16 cellular contexts compared by ENCODE assay signal in genomic region chr11:85406316-85406715, GRCh38.
DNase-seq lines count a peak whose midpoint lies in the region; ATAC-seq and TF ChIP-seq lines count a peak whose summit lies in the region.
"Had no signal": no experiment of that assay in that cellular context is flagged by ENCODE, and none has a peak within 500 bp of the region (broad histone marks: within the 10 kb centered on the region; RNA-seq: fewer than 3 reads in every experiment).

No MANE protein-coding gene starts in this region.

- H3K36me3 ChIP-seq in SJCRH30, result no peaks in the 10 kb centered on the region

- peak overlapping the region; percentile 67 for H3K27ac ChIP-seq in SJCRH30

- H3K27ac Mint-ChIP-seq in progenitor cell of endocrine pancreas, result peak overlapping the region; percentile 83
- peak overlapping the region; percentile 5 for H3K27ac Mint-ChIP-seq in stimulated activated memory B cell treated with anti-CD40 and anti-IgM and Interleukin-4, amounts not matched to agents 10 μg/mL and 1 μg/mL and 100 μg/mL, for 72 hours
- no peak overlapping the region for H3K27ac Mint-ChIP-seq in activated CD4-positive, alpha-beta memory T cell treated with anti-CD3 and anti-CD28 coated beads for 36 hours
- H3K27ac Mint-ChIP-seq: CD4-positive, alpha-beta memory T cell; GM23338; H9 had no signal

- no peak for TF ChIP-seq CTCF in progenitor cell of endocrine pancreas (IDR thresholded peaks at IDR 0.05; ENCODE audit: unreplicated experiment)

- no peaks in the 10 kb centered on the region for H3K27me3 Mint-ChIP-seq in progenitor cell of endocrine pancreas
- H3K27me3 Mint-ChIP-seq in stimulated activated memory B cell treated with anti-CD40 and anti-IgM and Interleukin-4, amounts not matched to agents 10 μg/mL and 1 μg/mL and 100 μg/mL, for 72 hours, result no peaks in the 10 kb centered on the region
- H3K27me3 Mint-ChIP-seq in activated CD4-positive, alpha-beta memory T cell treated with anti-CD3 and anti-CD28 coated beads for 36 hours, result no peaks in the 10 kb centered on the region
- H3K27me3 Mint-ChIP-seq: CD4-positive, alpha-beta memory T cell had no signal

- H3K36me3 Mint-ChIP-seq in progenitor cell of endocrine pancreas (ENCODE audit: insufficient read depth), result no peaks in the 10 kb centered on the region
- H3K36me3 Mint-ChIP-seq in stimulated activated memory B cell treated with anti-CD40 and anti-IgM and Interleukin-4, amounts not matched to agents 10 μg/mL and 1 μg/mL and 100 μg/mL, for 72 hours, result no peaks in the 10 kb centered on the region
- H3K36me3 Mint-ChIP-seq in activated CD4-positive, alpha-beta memory T cell treated with anti-CD3 and anti-CD28 coated beads for 36 hours, result no peaks in the 10 kb centered on the region

- H3K9me3 Mint-ChIP-seq in progenitor cell of endocrine pancreas (ENCODE audit: low read depth), result peaks cover 3% of the 10 kb centered on the region
- H3K9me3 Mint-ChIP-seq in stimulated activated memory B cell treated with anti-CD40 and anti-IgM and Interleukin-4, amounts not matched to agents 10 μg/mL and 1 μg/mL and 100 μg/mL, for 72 hours, result peaks cover 3% of the 10 kb centered on the region
- peaks cover 39% of the 10 kb centered on the region for H3K9me3 Mint-ChIP-seq in activated CD4-positive, alpha-beta memory T cell treated with anti-CD3 and anti-CD28 coated beads for 36 hours

- H3K4me1 ChIP-seq in SJCRH30, result peaks cover 24% of the 10 kb centered on the region

- CTCF ChIA-PET in activated CD4-positive, alpha-beta memory T cell treated with anti-CD3 and anti-CD28 coated beads for 36 hours (lab: Charles Lee), result no interaction called here

- no peak overlapping the region for H3K4me3 ChIP-seq in SJCRH30
- H3K4me3 ChIP-seq: GM23338 had no signal

- ATAC-seq in stimulated activated memory B cell treated with anti-CD40 and anti-IgM and Interleukin-4, amounts not matched to agents 10 μg/mL and 1 μg/mL and 100 μg/mL, for 72 hours, result no peak
- no peak for ATAC-seq in HG03025 (IDR thresholded peaks at IDR 0.05; ENCODE audit: low FRiP score, unreplicated experiment)
- no peak for ATAC-seq in HG03469 (IDR thresholded peaks at IDR 0.05; ENCODE audit: unreplicated experiment)
- ATAC-seq: GM23338, HCT116 had no signal

- no peaks in the 10 kb centered on the region for H3K27me3 ChIP-seq in SJCRH30

- no peak overlapping the region for H3K4me3 Mint-ChIP-seq in progenitor cell of endocrine pancreas (ENCODE audit: low read depth)
- H3K4me3 Mint-ChIP-seq in stimulated activated memory B cell treated with anti-CD40 and anti-IgM and Interleukin-4, amounts not matched to agents 10 μg/mL and 1 μg/mL and 100 μg/mL, for 72 hours, result no peak overlapping the region
- H3K4me3 Mint-ChIP-seq in activated CD4-positive, alpha-beta memory T cell treated with anti-CD3 and anti-CD28 coated beads for 36 hours, result no peak overlapping the region
- H3K4me3 Mint-ChIP-seq: CD4-positive, alpha-beta memory T cell; GM23338; H9 had no signal

- H3K4me1 Mint-ChIP-seq in progenitor cell of endocrine pancreas (ENCODE audit: low read depth), result peaks cover 7% of the 10 kb centered on the region
- H3K4me1 Mint-ChIP-seq in stimulated activated memory B cell treated with anti-CD40 and anti-IgM and Interleukin-4, amounts not matched to agents 10 μg/mL and 1 μg/mL and 100 μg/mL, for 72 hours, result no peaks in the 10 kb centered on the region
- no peaks in the 10 kb centered on the region for H3K4me1 Mint-ChIP-seq in activated CD4-positive, alpha-beta memory T cell treated with anti-CD3 and anti-CD28 coated beads for 36 hours (ENCODE audit: low read depth)
- H3K4me1 Mint-ChIP-seq: CD4-positive, alpha-beta memory T cell; GM23338; H9 had no signal

- intact Hi-C loops in activated CD4-positive, alpha-beta memory T cell treated with anti-CD3 and anti-CD28 coated beads for 36 hours (cut with micrococcal nuclease), result no loop called here

- POLR2A ChIA-PET in activated CD4-positive, alpha-beta memory T cell treated with anti-CD3 and anti-CD28 coated beads for 36 hours (lab: Charles Lee), result no interaction called here

- no peaks in the 10 kb centered on the region for H3K9me3 ChIP-seq in SJCRH30 (replicated peaks)

- DNase-seq in SJCRH30 (peak in 1 of 2 experiments; percentile 58), progenitor cell of endocrine pancreas (ENCODE audit: low spot score, unreplicated experiment) (no peak)
- no peak for DNase-seq in activated CD4-positive, alpha-beta memory T cell treated with anti-CD3 and anti-CD28 coated beads for 36 hours
- DNase-seq: C1 segment of cervical spinal cord; Calu3; CD4-positive, alpha-beta memory T cell; COR-L47; DMS53; DMS79 treated with DMSO at 0.1 percent for 48 hours; GF-D8; H9 had no signal
